8 cellular contexts compared by ENCODE assay signal in the genomic region with DNA sequence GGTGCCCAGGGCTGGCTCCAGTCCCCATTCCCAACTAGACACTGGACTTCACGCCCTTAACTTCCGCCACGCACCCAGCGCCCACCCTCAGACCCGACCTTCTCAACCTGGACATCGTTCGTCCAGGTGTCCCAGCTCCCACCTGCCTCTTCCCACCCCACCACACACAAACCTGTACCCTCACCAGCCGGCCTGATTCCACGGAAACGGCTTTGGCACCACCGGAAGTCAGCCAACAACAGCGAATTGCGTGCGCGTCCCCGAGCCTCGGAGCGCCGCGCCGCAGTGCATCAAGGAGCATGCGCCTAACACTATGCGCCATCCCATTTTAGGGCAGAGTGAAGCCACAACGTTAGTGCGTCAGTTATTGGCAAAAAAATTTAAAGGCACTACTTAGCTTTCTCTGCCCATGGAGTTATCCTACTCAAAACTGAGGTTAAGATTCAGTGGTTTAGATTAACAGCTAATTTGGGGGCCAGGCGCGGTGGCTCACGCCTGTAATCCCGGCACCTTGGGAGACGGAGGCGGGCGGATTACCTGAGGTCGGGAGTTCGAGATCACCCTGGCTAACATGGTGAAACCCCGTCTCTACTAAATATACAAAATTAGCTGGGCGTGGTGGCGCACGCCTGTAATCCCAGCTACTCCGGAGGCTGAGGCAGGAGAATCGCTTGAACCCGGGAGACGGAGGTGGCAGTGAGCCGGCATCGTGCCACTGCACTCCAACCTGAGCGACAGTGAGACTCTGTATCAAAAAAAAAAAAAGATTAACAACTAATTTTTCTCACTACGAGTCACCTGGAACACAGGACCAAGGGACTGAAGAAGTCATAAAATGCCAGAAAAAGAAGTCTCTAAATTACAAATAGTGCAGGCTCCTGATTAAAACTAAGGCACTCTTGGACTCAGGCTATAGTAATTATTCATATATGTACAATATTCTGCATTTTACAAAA. TPM values are rescaled to one million over a fixed set of nuclear protein-coding genes. Genes with fewer than 3 reads are reported as not detected.
DNase-seq lines count a peak whose midpoint lies in the region; ATAC-seq and TF ChIP-seq lines count a peak whose summit lies in the region.

A gene with protein sequence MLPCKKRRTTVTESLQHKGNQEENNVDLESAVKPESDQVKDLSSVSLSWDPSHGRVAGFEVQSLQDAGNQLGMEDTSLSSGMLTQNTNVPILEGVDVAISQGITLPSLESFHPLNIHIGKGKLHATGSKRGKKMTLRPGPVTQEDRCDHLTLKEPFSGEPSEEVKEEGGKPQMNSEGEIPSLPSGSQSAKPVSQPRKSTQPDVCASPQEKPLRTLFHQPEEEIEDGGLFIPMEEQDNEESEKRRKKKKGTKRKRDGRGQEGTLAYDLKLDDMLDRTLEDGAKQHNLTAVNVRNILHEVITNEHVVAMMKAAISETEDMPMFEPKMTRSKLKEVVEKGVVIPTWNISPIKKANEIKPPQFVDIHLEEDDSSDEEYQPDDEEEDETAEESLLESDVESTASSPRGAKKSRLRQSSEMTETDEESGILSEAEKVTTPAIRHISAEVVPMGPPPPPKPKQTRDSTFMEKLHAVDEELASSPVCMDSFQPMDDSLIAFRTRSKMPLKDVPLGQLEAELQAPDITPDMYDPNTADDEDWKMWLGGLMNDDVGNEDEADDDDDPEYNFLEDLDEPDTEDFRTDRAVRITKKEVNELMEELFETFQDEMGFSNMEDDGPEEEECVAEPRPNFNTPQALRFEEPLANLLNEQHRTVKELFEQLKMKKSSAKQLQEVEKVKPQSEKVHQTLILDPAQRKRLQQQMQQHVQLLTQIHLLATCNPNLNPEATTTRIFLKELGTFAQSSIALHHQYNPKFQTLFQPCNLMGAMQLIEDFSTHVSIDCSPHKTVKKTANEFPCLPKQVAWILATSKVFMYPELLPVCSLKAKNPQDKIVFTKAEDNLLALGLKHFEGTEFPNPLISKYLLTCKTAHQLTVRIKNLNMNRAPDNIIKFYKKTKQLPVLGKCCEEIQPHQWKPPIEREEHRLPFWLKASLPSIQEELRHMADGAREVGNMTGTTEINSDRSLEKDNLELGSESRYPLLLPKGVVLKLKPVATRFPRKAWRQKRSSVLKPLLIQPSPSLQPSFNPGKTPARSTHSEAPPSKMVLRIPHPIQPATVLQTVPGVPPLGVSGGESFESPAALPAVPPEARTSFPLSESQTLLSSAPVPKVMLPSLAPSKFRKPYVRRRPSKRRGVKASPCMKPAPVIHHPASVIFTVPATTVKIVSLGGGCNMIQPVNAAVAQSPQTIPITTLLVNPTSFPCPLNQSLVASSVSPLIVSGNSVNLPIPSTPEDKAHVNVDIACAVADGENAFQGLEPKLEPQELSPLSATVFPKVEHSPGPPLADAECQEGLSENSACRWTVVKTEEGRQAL (N-terminal part only) (minus strand): TSS at position 240 of the 956 bp plus-strand sequence. CDS start 3,434 bp downstream, outside the sequence.

- DNase-seq in 8988T (peak; percentile 80), NCI-H2227 treated with DMSO at 0.1 percent for 48 hours (lab: John Stamatoyannopoulos, UW) (peak; percentile 88), WERI-Rb-1 (peak; percentile 96), breast epithelium (ENCODE audit: low spot score in 2 of 2) (peak; percentile 84)

- peak within 1 kb of the TSS; percentile 87 for H3K9ac ChIP-seq in iPS-18a (ENCODE audit: low read length)
- peak within 1 kb of the TSS; percentile 97 for H3K9ac ChIP-seq in skeletal muscle satellite cell (ENCODE audit: low read depth, low read length)

- no peaks in the 10 kb centered on the region for H3K9me3 ChIP-seq in WERI-Rb-1 (ENCODE audit: severe bottlenecking)
- no peaks in the 10 kb centered on the region for H3K9me3 ChIP-seq in breast epithelium
- no peaks in the 10 kb centered on the region for H3K9me3 ChIP-seq in iPS-18a (ENCODE audit: control insufficient read depth, low read depth, low read length)
- H3K9me3 ChIP-seq in skeletal muscle satellite cell (replicated peaks; ENCODE audit: low read length), result no peaks in the 10 kb centered on the region

- H3K27ac ChIP-seq in WERI-Rb-1, result peak within 1 kb of the TSS; percentile 74
- H3K27ac ChIP-seq in breast epithelium, result peak within 1 kb of the TSS; percentile 88 to 94
- H3K27ac ChIP-seq in iPS-18a (ENCODE audit: low read length), result peak within 1 kb of the TSS; percentile 48

- no peaks in the 10 kb centered on the region for H3K4me1 ChIP-seq in breast epithelium
- H3K4me1 ChIP-seq in iPS-18a (ENCODE audit: control insufficient read depth, low read depth, low read length), result no peaks in the 10 kb centered on the region
- peaks cover 16% of the 10 kb centered on the region for H3K4me1 ChIP-seq in skeletal muscle satellite cell (ENCODE audit: control insufficient read depth, insufficient read depth, low read length)

- intact Hi-C loops in breast epithelium (cut with DNase I; ENCODE audit: low total_unique reads), result no loop called here

- ATAC-seq in GM18858 (IDR thresholded peaks at IDR 0.05; ENCODE audit: unreplicated experiment) (peak; percentile 39), HG03135 (IDR thresholded peaks at IDR 0.05; ENCODE audit: unreplicated experiment) (peak; percentile 44)

- peak within 1 kb of the TSS; percentile 77 for H3K4me3 ChIP-seq in WERI-Rb-1 (ENCODE audit: low read depth, low read length)
- H3K4me3 ChIP-seq in breast epithelium, result peak within 1 kb of the TSS; percentile 70 to 92 (median 81)
- H3K4me3 ChIP-seq in iPS-18a (ENCODE audit: low read length), result peak within 1 kb of the TSS; percentile 95
- H3K4me3 ChIP-seq in skeletal muscle satellite cell (ENCODE audit: low read length), result peak within 1 kb of the TSS; percentile 100

- no peak for TF ChIP-seq POLR2A in breast epithelium (IDR thresholded peaks at IDR 0.05)

- peak within 1 kb of the TSS; percentile 87 for H3K4me2 ChIP-seq in skeletal muscle satellite cell (ENCODE audit: low read length)

- H3K36me3 ChIP-seq in WERI-Rb-1 (peaks cover 45% of the 10 kb centered on the region), breast epithelium (no peaks in the 10 kb centered on the region), iPS-18a (ENCODE audit: control insufficient read depth, low read depth, low read length) (peaks cover 19% of the 10 kb centered on the region), skeletal muscle satellite cell (ENCODE audit: insufficient read depth, low read length) (peaks cover 23% of the 10 kb centered on the region)

- TF ChIP-seq CTCF in WERI-Rb-1 (IDR thresholded peaks at IDR 0.05; ENCODE audit: low read depth, low read length) (no peak), breast epithelium (IDR thresholded peaks at IDR 0.05) (no peak)

- H3K27me3 ChIP-seq in WERI-Rb-1 (ENCODE audit: insufficient read depth, low read depth, severe bottlenecking) (no peaks in the 10 kb centered on the region), breast epithelium (no peaks in the 10 kb centered on the region), iPS-18a (ENCODE audit: control insufficient read depth, insufficient read depth, low read length) (peaks cover 3% of the 10 kb centered on the region), skeletal muscle satellite cell (ENCODE audit: control insufficient read depth, insufficient read depth, low read length) (no peaks in the 10 kb centered on the region)

RNA-seq across cellular contexts. Expression of the gene that starts here (rescaled TPM):
- total RNA-seq in breast epithelium, result 10 to 100 TPM; 33.3 to 56.4 (median 56.1) TPM
- total RNA-seq in skeletal muscle satellite cell (2012; rRNA removed), result 24.2 and 25.1 TPM in 2 replicates

Comparison
In these comparisons a context has a peak if more than half of its experiments do, and no peak if none do; other contexts are left out.
1. Peak in every context shown above with its lines: DNase-seq, ATAC-seq, H3K4me3 ChIP-seq and H3K27ac ChIP-seq.